Comparison of ENCODE assay signal across 23 cellular contexts in genomic region chr17:63095459-63095858, GRCh38.
"Had no signal": no experiment of that assay in that cellular context is flagged by ENCODE, and none has a peak within 500 bp of the region (broad histone marks: within the 10 kb centered on the region; RNA-seq: fewer than 3 reads in every experiment).

No MANE protein-coding gene starts in this region.

- H3K27ac ChIP-seq: dorsolateral prefrontal cortex, gastroesophageal sphincter, heart left ventricle, left ventricle myocardium inferior, spleen had no signal

- H3K9me3 ChIP-seq: gastroesophageal sphincter had no signal

- H3K36me3 ChIP-seq: gastroesophageal sphincter, heart left ventricle, left ventricle myocardium inferior, spleen had no signal

- H3K4me1 ChIP-seq: heart left ventricle, left ventricle myocardium inferior had no signal

- H3K27me3 ChIP-seq: dorsolateral prefrontal cortex, gastroesophageal sphincter, heart left ventricle, spleen had no signal

- H3K27ac Mint-ChIP-seq: activated CD4-positive, alpha-beta T cell treated with anti-CD3 and anti-CD28 coated beads, Interleukin-2, amount 10 ng/mL, durations not matched to agents 24 days and 14 days; activated CD8-positive, alpha-beta T cell treated with anti-CD3 and anti-CD28 coated beads for 36 hours; activated naive CD4-positive, alpha-beta T cell treated with anti-CD3 and anti-CD28 coated beads for 36 hours; activated T-helper 2 cell treated with anti-CD3 and anti-CD28 coated beads, Interferon-gamma antibody, Interleukin-2, Interleukin-4, amounts not matched to agents 10 μg/mL and 5 μg/mL and 100 μg/mL, durations not matched to agents 14 hours and 24 hours and 36 hours; stimulated activated memory B cell treated with anti-CD40 and anti-IgM and Interleukin-4, amounts not matched to agents 10 μg/mL and 1 μg/mL and 100 μg/mL, for 72 hours had no signal

- H3K27me3 Mint-ChIP-seq: activated CD4-positive, alpha-beta T cell treated with anti-CD3 and anti-CD28 coated beads, Interleukin-2, amount 10 ng/mL, durations not matched to agents 24 days and 14 days; activated CD8-positive, alpha-beta T cell treated with anti-CD3 and anti-CD28 coated beads for 36 hours; brain; stimulated activated memory B cell treated with anti-CD40 and anti-IgM and Interleukin-4, amounts not matched to agents 10 μg/mL and 1 μg/mL and 100 μg/mL, for 72 hours had no signal

- H3K4me3 Mint-ChIP-seq: activated CD4-positive, alpha-beta T cell treated with anti-CD3 and anti-CD28 coated beads, Interleukin-2, amount 10 ng/mL, durations not matched to agents 24 days and 14 days; activated CD8-positive, alpha-beta T cell treated with anti-CD3 and anti-CD28 coated beads for 36 hours; activated naive CD4-positive, alpha-beta T cell treated with anti-CD3 and anti-CD28 coated beads for 36 hours; brain; naive thymus-derived CD8-positive, alpha-beta T cell; stimulated activated memory B cell treated with anti-CD40 and anti-IgM and Interleukin-4, amounts not matched to agents 10 μg/mL and 1 μg/mL and 100 μg/mL, for 72 hours had no signal

- H3K4me1 Mint-ChIP-seq: activated CD4-positive, alpha-beta T cell treated with anti-CD3 and anti-CD28 coated beads, Interleukin-2, amount 10 ng/mL, durations not matched to agents 24 days and 14 days; stimulated activated memory B cell treated with anti-CD40 and anti-IgM and Interleukin-4, amounts not matched to agents 10 μg/mL and 1 μg/mL and 100 μg/mL, for 72 hours had no signal

- H3K36me3 Mint-ChIP-seq: stimulated activated memory B cell treated with anti-CD40 and anti-IgM and Interleukin-4, amounts not matched to agents 10 μg/mL and 1 μg/mL and 100 μg/mL, for 72 hours had no signal

- FAIRE-seq: colon had no signal

- DNase-seq: activated CD4-positive, alpha-beta T cell treated with anti-CD3 and anti-CD28 coated beads, Interleukin-2, amount 10 ng/mL, durations not matched to agents 24 days and 14 days; activated CD4-positive, CD25-positive, alpha-beta regulatory T cell; activated CD8-positive, alpha-beta T cell treated with anti-CD3 and anti-CD28 coated beads for 36 hours; activated naive CD4-positive, alpha-beta T cell treated with anti-CD3 and anti-CD28 coated beads for 36 hours; activated T-cell treated with anti-CD3 and anti-CD28 coated beads, Interleukin-2, amount 50 U/mL, for 1 hour; anterior cingulate cortex; central memory CD4-positive, alpha-beta T cell; dorsolateral prefrontal cortex; heart left ventricle; kidney glomerular epithelial cell; left ventricle myocardium inferior; mesendoderm; naive thymus-derived CD8-positive, alpha-beta T cell; posterior cingulate gyrus; retina; spleen; stimulated activated CD4-positive, alpha-beta T cell treated with anti-CD3 and anti-CD28 coated beads, Interleukin-4, amount 100 ng/mL, for 4 hours; T1000 had no signal

- H3K4me3 ChIP-seq: dorsolateral prefrontal cortex, gastroesophageal sphincter, heart left ventricle, left ventricle myocardium inferior, spleen had no signal

- H3K9me3 Mint-ChIP-seq: activated CD8-positive, alpha-beta T cell treated with anti-CD3 and anti-CD28 coated beads for 36 hours had no signal
